Comparison of ENCODE assay signal across 9 cellular contexts in the genomic region with DNA sequence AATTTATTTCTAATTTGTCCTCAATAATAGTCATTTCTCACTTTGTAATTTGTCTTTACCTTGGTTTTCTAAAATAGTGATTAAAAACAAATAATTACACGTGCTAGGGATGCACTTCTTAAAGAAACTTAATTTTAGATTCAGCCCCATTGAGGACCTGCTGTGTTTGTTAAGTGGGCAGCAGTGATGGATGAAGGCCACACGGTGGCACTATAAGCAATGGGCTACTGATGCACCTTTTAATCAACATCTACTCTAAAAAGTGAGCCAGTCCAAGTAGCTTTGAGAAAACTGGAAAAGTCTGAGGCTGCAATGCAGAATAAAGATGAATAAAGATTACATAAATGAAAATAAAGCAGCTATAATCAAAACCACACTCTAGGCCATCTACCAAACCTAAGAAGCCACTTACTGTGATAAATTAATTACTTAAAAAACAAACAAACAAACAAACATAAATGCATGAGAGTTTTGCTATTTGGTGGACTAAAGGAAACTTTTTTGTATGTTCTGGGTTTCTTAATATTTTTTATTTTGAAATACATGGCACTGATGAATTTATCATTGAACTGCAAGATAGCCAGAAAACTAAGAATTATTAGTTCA.
DNase-seq lines count a peak whose midpoint lies in the region; ATAC-seq, FAIRE-seq and TF ChIP-seq lines count a peak whose summit lies in the region.
"Had no signal": no experiment of that assay in that cellular context is flagged by ENCODE, and none has a peak within 500 bp of the region (broad histone marks: within the 10 kb centered on the region; RNA-seq: fewer than 3 reads in every experiment).

No MANE protein-coding gene starts in this region.

- intact Hi-C loops in activated CD8-positive, alpha-beta T cell treated with anti-CD3 and anti-CD28 coated beads for 36 hours (cut with micrococcal nuclease), result no loop called here

- H3K4me3 ChIP-seq in right atrium auricular region, result no peak overlapping the region
- H3K4me3 ChIP-seq: skin epidermis had no signal

- CTCF ChIA-PET in activated CD8-positive, alpha-beta T cell treated with anti-CD3 and anti-CD28 coated beads for 36 hours (lab: Charles Lee), result interaction anchor here (1.1 to 2.0 kb wide), 5 partner anchors 10 to 45 kb away, joined by 3 to 12 read pairs (median 4); no protein-coding TSS in a partner anchor

- POLR2A ChIA-PET in activated CD8-positive, alpha-beta T cell treated with anti-CD3 and anti-CD28 coated beads for 36 hours (lab: Charles Lee), result interaction anchor here (0.6 kb wide), 1 partner anchor 89 kb away, joined by 3 read pairs; no protein-coding TSS in a partner anchor

- peak; percentile 92 for TF ChIP-seq CTCF in D721Med (IDR thresholded peaks at IDR 0.05; ENCODE audit: insufficient read depth, missing control alignments)
- peak; percentile 66 for TF ChIP-seq CTCF in activated CD8-positive, alpha-beta T cell treated with anti-CD3 and anti-CD28 coated beads for 36 hours (IDR thresholded peaks at IDR 0.05)
- TF ChIP-seq CTCF in right atrium auricular region (IDR thresholded peaks at IDR 0.05), result peak; percentile 45 to 70

- H3K36me3 ChIP-seq in right atrium auricular region, result no peaks in the 10 kb centered on the region

- H3K4me3 Mint-ChIP-seq in activated CD8-positive, alpha-beta T cell treated with anti-CD3 and anti-CD28 coated beads for 36 hours, result no peak overlapping the region
- H3K4me3 Mint-ChIP-seq in stimulated activated naive CD8-positive, alpha-beta T cell treated with anti-CD3 and anti-CD28 coated beads, Interleukin-15, amount 100 ng/mL, for 72 hours, result no peak overlapping the region

- DNase-seq in D721Med (ENCODE audit: insufficient read length, low spot score) (peak; percentile 25), NCI-H2196 treated with DMSO at 0.1 percent for 48 hours (lab: John Stamatoyannopoulos, UW; ENCODE audit: unreplicated experiment) (peak; percentile 11), right atrium auricular region (ENCODE audit: low spot score) (no peak)
- peak; percentile 39 for DNase-seq in activated CD8-positive, alpha-beta T cell treated with anti-CD3 and anti-CD28 coated beads for 36 hours
- DNase-seq in stimulated activated naive CD8-positive, alpha-beta T cell treated with anti-CD3 and anti-CD28 coated beads, Interleukin-15, amount 100 ng/mL, for 72 hours, result peak; percentile 2 to 15
- no peak for DNase-seq in activated CD8-positive, alpha-beta memory T cell treated with anti-CD3 and anti-CD28 coated beads for 24 hours

- no peak overlapping the region for H3K27ac ChIP-seq in right atrium auricular region
- H3K27ac ChIP-seq: skin epidermis had no signal

- H3K27me3 Mint-ChIP-seq in activated CD8-positive, alpha-beta T cell treated with anti-CD3 and anti-CD28 coated beads for 36 hours, result peaks cover 2% of the 10 kb centered on the region
- H3K27me3 Mint-ChIP-seq in stimulated activated naive CD8-positive, alpha-beta T cell treated with anti-CD3 and anti-CD28 coated beads, Interleukin-15, amount 100 ng/mL, for 72 hours, result no peaks in the 10 kb centered on the region

- H3K36me3 Mint-ChIP-seq in activated CD8-positive, alpha-beta T cell treated with anti-CD3 and anti-CD28 coated beads for 36 hours (ENCODE audit: low read depth), result no peaks in the 10 kb centered on the region

- H3K27me3 ChIP-seq in right atrium auricular region, result no peaks in the 10 kb centered on the region

- H3K9me3 Mint-ChIP-seq in activated CD8-positive, alpha-beta T cell treated with anti-CD3 and anti-CD28 coated beads for 36 hours, result peaks cover 2% of the 10 kb centered on the region
- H3K9me3 Mint-ChIP-seq in stimulated activated naive CD8-positive, alpha-beta T cell treated with anti-CD3 and anti-CD28 coated beads, Interleukin-15, amount 100 ng/mL, for 72 hours, result no peaks in the 10 kb centered on the region

- no peak overlapping the region for H3K27ac Mint-ChIP-seq in activated CD8-positive, alpha-beta T cell treated with anti-CD3 and anti-CD28 coated beads for 36 hours
- no peak overlapping the region for H3K27ac Mint-ChIP-seq in stimulated activated naive CD8-positive, alpha-beta T cell treated with anti-CD3 and anti-CD28 coated beads, Interleukin-15, amount 100 ng/mL, for 72 hours

- no peaks in the 10 kb centered on the region for H3K9me3 ChIP-seq in right atrium auricular region

- ATAC-seq in GM19043 (IDR thresholded peaks at IDR 0.05; ENCODE audit: low read depth, unreplicated experiment) (peak; percentile 85), HG03354 (IDR thresholded peaks at IDR 0.05; ENCODE audit: poor library complexity, severe bottlenecking, unreplicated experiment) (peak; percentile 93)
- ATAC-seq in activated CD8-positive, alpha-beta T cell treated with anti-CD3 and anti-CD28 coated beads for 36 hours, result peak; percentile 49
- ATAC-seq in stimulated activated naive CD8-positive, alpha-beta T cell treated with anti-CD3 and anti-CD28 coated beads, Interleukin-15, amount 100 ng/mL, for 72 hours, result peak; percentile 52

- peak; percentile 92 for FAIRE-seq in D721Med (lab: Jason Lieb, UNC)

- no peaks in the 10 kb centered on the region for H3K4me1 ChIP-seq in right atrium auricular region

- H3K4me1 Mint-ChIP-seq in activated CD8-positive, alpha-beta T cell treated with anti-CD3 and anti-CD28 coated beads for 36 hours (ENCODE audit: low read depth), result no peaks in the 10 kb centered on the region
- no peaks in the 10 kb centered on the region for H3K4me1 Mint-ChIP-seq in stimulated activated naive CD8-positive, alpha-beta T cell treated with anti-CD3 and anti-CD28 coated beads, Interleukin-15, amount 100 ng/mL, for 72 hours

Comparison
In these comparisons a context has a peak if more than half of its experiments do, and no peak if none do; other contexts are left out.
1. DNase-seq: peak in D721Med (single experiment), NCI-H2196 treated with DMSO at 0.1 percent for 48 hours (single experiment), activated CD8-positive, alpha-beta T cell treated with anti-CD3 and anti-CD28 coated beads for 36 hours (single experiment) and stimulated activated naive CD8-positive, alpha-beta T cell treated with anti-CD3 and anti-CD28 coated beads, Interleukin-15, amount 100 ng/mL, for 72 hours (2 of 2); none in right atrium auricular region (single experiment) and activated CD8-positive, alpha-beta memory T cell treated with anti-CD3 and anti-CD28 coated beads for 24 hours (single experiment).
2. Peak in every context shown above with its lines, with median percentiles within 50 percentile points of each other: CTCF ChIP-seq and ATAC-seq.